In the genomic region with DNA sequence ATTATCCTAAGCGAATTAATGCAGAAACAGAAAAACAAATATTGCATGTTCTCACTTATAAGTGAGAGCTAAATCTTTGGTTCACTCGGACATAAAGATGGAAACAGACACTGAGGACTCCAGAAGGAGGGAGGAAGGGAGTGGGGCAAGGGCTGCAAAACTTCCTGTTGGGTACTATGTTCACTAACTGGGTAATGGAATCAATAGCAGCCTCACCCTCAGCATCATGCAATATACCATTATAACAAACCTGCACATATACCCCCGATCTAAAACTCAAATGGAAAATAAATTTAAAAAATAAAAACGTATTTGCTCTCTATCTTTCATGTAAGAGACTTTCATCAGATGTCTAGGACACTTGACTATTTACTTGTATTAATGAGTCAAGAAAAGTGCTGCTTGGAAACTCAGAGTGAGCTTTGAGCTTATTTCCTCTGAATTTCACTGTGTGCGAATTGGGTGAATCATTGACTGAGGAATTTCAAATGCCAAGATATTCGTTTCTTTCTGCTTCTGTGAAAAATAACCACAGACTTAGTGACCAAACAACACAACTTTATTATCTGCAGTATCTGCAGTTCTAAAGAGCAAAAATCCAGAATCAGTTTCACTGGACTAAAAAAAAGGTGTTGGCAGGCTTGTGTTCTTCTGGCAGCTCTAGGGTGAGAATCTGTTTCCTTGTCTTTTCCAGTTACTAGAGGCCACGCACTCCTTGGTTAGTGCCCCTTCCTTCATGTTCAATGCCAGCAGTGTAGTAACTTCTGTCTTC, we compare ENCODE assay signal across 13 cellular contexts. TPM values are rescaled to one million over a fixed set of nuclear protein-coding genes. Genes with fewer than 3 reads are reported as not detected.
A peak's percentile ranks its signal among the peaks of the same experiment; 100 is the strongest.
DNase-seq lines count a peak whose midpoint lies in the region; ATAC-seq, FAIRE-seq and TF ChIP-seq lines count a peak whose summit lies in the region.
"Had no signal": no experiment of that assay in that cellular context is flagged by ENCODE, and none has a peak within 500 bp of the region (broad histone marks: within the 10 kb centered on the region; RNA-seq: fewer than 3 reads in every experiment).

No MANE protein-coding gene starts in this region.

- H3K27me3 Mint-ChIP-seq in MCF 10A (ENCODE audit: insufficient read depth, unreplicated experiment) (no peaks in the 10 kb centered on the region), mesothelial cell of epicardium (ENCODE audit: low read depth) (no peaks in the 10 kb centered on the region)
- peaks cover 11% of the 10 kb centered on the region for H3K27me3 Mint-ChIP-seq in activated CD4-positive, alpha-beta T cell treated with anti-CD3 and anti-CD28 coated beads for 36 hours

- H3K4me1 ChIP-seq in mammary epithelial cell (ENCODE audit: insufficient read depth, low read length): peaks cover 31% of the 10 kb centered on the region

- 76% methylated on average over 7 of the region's 7 CpGs for WGBS in mammary epithelial cell (ENCODE audit: low coverage, missing lambda C conversion rate)

- no peaks in the 10 kb centered on the region for H3K36me3 ChIP-seq in mammary epithelial cell (ENCODE audit: insufficient read depth, low read length)
- no peaks in the 10 kb centered on the region for H3K36me3 ChIP-seq in kidney epithelial cell (ENCODE audit: control insufficient read depth, insufficient read depth, low read length)

- H2AFZ ChIP-seq in mammary epithelial cell (ENCODE audit: low read depth, low read length): peak overlapping the region; percentile 56

- in situ Hi-C loops in mammary epithelial cell (cut with MboI; ENCODE audit: low sequenced_read_pairs in 2 of 2): no loop called here
- in situ Hi-C loops in astrocyte of the cerebellum (cut with HindIII; ENCODE audit: low sequenced_read_pairs): no loop called here

- no peaks in the 10 kb centered on the region for H3K36me3 Mint-ChIP-seq in MCF 10A (ENCODE audit: insufficient read depth, unreplicated experiment)
- peaks cover 4% of the 10 kb centered on the region for H3K36me3 Mint-ChIP-seq in mesothelial cell of epicardium
- no peaks in the 10 kb centered on the region for H3K36me3 Mint-ChIP-seq in activated CD4-positive, alpha-beta T cell treated with anti-CD3 and anti-CD28 coated beads for 36 hours (ENCODE audit: low read depth)

- intact Hi-C loops in mammary epithelial cell (cut with micrococcal nuclease) (no loop called here), MCF 10A (cut with micrococcal nuclease) (no loop called here)
- intact Hi-C loops in activated CD4-positive, alpha-beta T cell treated with anti-CD3 and anti-CD28 coated beads for 36 hours (cut with DNase I, micrococcal nuclease): no loop called here

- peaks cover 4% of the 10 kb centered on the region for H3K9me3 Mint-ChIP-seq in MCF 10A (ENCODE audit: unreplicated experiment)
- H3K9me3 Mint-ChIP-seq in mesothelial cell of epicardium: peaks cover 26% of the 10 kb centered on the region
- H3K9me3 Mint-ChIP-seq in activated CD4-positive, alpha-beta T cell treated with anti-CD3 and anti-CD28 coated beads for 36 hours (ENCODE audit: low read depth): no peaks in the 10 kb centered on the region
- H3K9me3 Mint-ChIP-seq: activated CD4-positive, alpha-beta T cell treated with anti-CD3 and anti-CD28 coated beads, Interleukin-2, amount 10 ng/mL, durations not matched to agents 7 days and 5 days; activated naive CD4-positive, alpha-beta T cell treated with anti-CD3 and anti-CD28 coated beads, Interleukin-2, amount 50 U/mL, for 72 hours had no signal

- no peaks in the 10 kb centered on the region for H4K20me1 ChIP-seq in mammary epithelial cell (ENCODE audit: insufficient read depth, low read length)

- no peak for ATAC-seq in activated CD4-positive, alpha-beta T cell treated with anti-CD3 and anti-CD28 coated beads for 36 hours
- ATAC-seq: activated naive CD4-positive, alpha-beta T cell treated with anti-CD3 and anti-CD28 coated beads, Interleukin-2, amount 50 U/mL, for 72 hours had no signal

- BruUV-seq in mammary epithelial cell (replicated peaks; lab: Mats Ljungman, UMichigan): no TSS peak
- BruUV-seq in MCF 10A (replicated peaks; lab: Mats Ljungman, UMichigan): no TSS peak

- no peak overlapping the region for H3K4me3 ChIP-seq in mammary epithelial cell (replicated peaks in 1 of 3; ENCODE audit: insufficient read depth in 1 of 3, low read depth in 2 of 3, low read length in 3 of 3)
- no peak overlapping the region for H3K4me3 ChIP-seq in astrocyte of the cerebellum (ENCODE audit: low read depth, low read length)
- H3K4me3 ChIP-seq in kidney epithelial cell (ENCODE audit: low read depth, low read length): no peak overlapping the region

- H3K9ac ChIP-seq in mammary epithelial cell (ENCODE audit: insufficient read depth, low read length): no peak overlapping the region

- H3K27me3 ChIP-seq in mammary epithelial cell (ENCODE audit: insufficient read depth, low read length): no peaks in the 10 kb centered on the region
- H3K27me3 ChIP-seq in kidney epithelial cell (ENCODE audit: control insufficient read depth, insufficient read depth, low read length): no peaks in the 10 kb centered on the region

- H3K9me3 ChIP-seq in mammary epithelial cell (replicated peaks; ENCODE audit: insufficient read depth, low read length): peaks cover 1% of the 10 kb centered on the region

- no peak overlapping the region for H3K27ac Mint-ChIP-seq in MCF 10A (ENCODE audit: low read depth, unreplicated experiment)
- no peak overlapping the region for H3K27ac Mint-ChIP-seq in mesothelial cell of epicardium
- no peak overlapping the region for H3K27ac Mint-ChIP-seq in activated CD4-positive, alpha-beta T cell treated with anti-CD3 and anti-CD28 coated beads for 36 hours
- H3K27ac Mint-ChIP-seq: activated CD4-positive, alpha-beta T cell treated with anti-CD3 and anti-CD28 coated beads, Interleukin-2, amount 10 ng/mL, durations not matched to agents 7 days and 5 days; activated naive CD4-positive, alpha-beta T cell treated with anti-CD3 and anti-CD28 coated beads, Interleukin-2, amount 50 U/mL, for 72 hours had no signal

- no peak overlapping the region for H3K4me2 ChIP-seq in mammary epithelial cell (ENCODE audit: insufficient read depth, low read depth, low read length)

- no peak overlapping the region for H3K27ac ChIP-seq in mammary epithelial cell (ENCODE audit: insufficient read depth, low read depth, low read length)
- H3K27ac ChIP-seq: 22Rv1 had no signal

- no peak for TF ChIP-seq CTCF in mammary epithelial cell (conservative IDR thresholded peaks at IDR 0.05 in 1 of 2, IDR thresholded peaks at IDR 0.05 in 1 of 2; ENCODE audit: extremely low read depth in 1 of 2, insufficient read depth in 1 of 2, low read depth in 1 of 2, low read length in 2 of 2)
- TF ChIP-seq CTCF in MCF 10A (IDR thresholded peaks at IDR 0.05; ENCODE audit: unreplicated experiment): no peak
- TF ChIP-seq CTCF in astrocyte of the cerebellum (IDR thresholded peaks at IDR 0.05; ENCODE audit: low read depth, low read length, missing control alignments): no peak
- TF ChIP-seq CTCF in kidney epithelial cell (IDR thresholded peaks at IDR 0.05; ENCODE audit: insufficient read depth, low read length, poor library complexity, severe bottlenecking): no peak
- no peak for TF ChIP-seq CTCF in mesothelial cell of epicardium (IDR thresholded peaks at IDR 0.05; ENCODE audit: unreplicated experiment)

- no peaks in the 10 kb centered on the region for H3K79me2 ChIP-seq in mammary epithelial cell (ENCODE audit: insufficient read depth, low read length)

- DNase-seq in mammary epithelial cell (peak; percentile 82), MCF 10A (ENCODE audit: unreplicated experiment) (no peak), astrocyte of the cerebellum (ENCODE audit: low read depth) (peak; percentile 70), kidney epithelial cell (ENCODE audit: low read depth) (peak; percentile 59), urothelium cell line (ENCODE audit: low spot score) (peak; percentile 16), mesothelial cell of epicardium (ENCODE audit: low spot score in 2 of 2, unreplicated experiment in 2 of 2) (no peak), islet precursor cell (no peak)
- DNase-seq in activated CD4-positive, alpha-beta T cell treated with anti-CD3 and anti-CD28 coated beads for 36 hours: no peak
- DNase-seq: activated CD4-positive, alpha-beta T cell treated with anti-CD3 and anti-CD28 coated beads, Interleukin-2, amount 10 ng/mL, durations not matched to agents 7 days and 5 days; midbrain; stimulated activated CD4-positive, alpha-beta T cell treated with anti-CD3 and anti-CD28 coated beads, Interleukin-15, amount 100 ng/mL, for 24 hours had no signal

- H3K4me3 Mint-ChIP-seq in MCF 10A (ENCODE audit: unreplicated experiment) (no peak overlapping the region), mesothelial cell of epicardium (no peak overlapping the region)
- H3K4me3 Mint-ChIP-seq in activated CD4-positive, alpha-beta T cell treated with anti-CD3 and anti-CD28 coated beads for 36 hours: no peak overlapping the region
- H3K4me3 Mint-ChIP-seq: activated CD4-positive, alpha-beta T cell treated with anti-CD3 and anti-CD28 coated beads, Interleukin-2, amount 10 ng/mL, durations not matched to agents 7 days and 5 days had no signal

- CTCF ChIA-PET in mammary epithelial cell (lab: Charles Lee; ENCODE audit: low non-redundant PET): no interaction called here
- CTCF ChIA-PET in MCF 10A (lab: Yijun Ruan, JAX): interaction anchor here (1.8 kb wide), 1 partner anchor 15 kb away, joined by 4 read pairs; no protein-coding TSS in a partner anchor
- CTCF ChIA-PET in activated CD4-positive, alpha-beta T cell treated with anti-CD3 and anti-CD28 coated beads for 36 hours (lab: Charles Lee): interaction anchor here (1.5 kb wide), 1 partner anchor 11 kb away, joined by 3 read pairs; no protein-coding TSS in a partner anchor

- H3K4me1 Mint-ChIP-seq in MCF 10A (ENCODE audit: insufficient read depth, unreplicated experiment) (peaks cover 11% of the 10 kb centered on the region), mesothelial cell of epicardium (peaks cover 4% of the 10 kb centered on the region)
- H3K4me1 Mint-ChIP-seq in activated CD4-positive, alpha-beta T cell treated with anti-CD3 and anti-CD28 coated beads for 36 hours: no peaks in the 10 kb centered on the region
- H3K4me1 Mint-ChIP-seq: activated CD4-positive, alpha-beta T cell treated with anti-CD3 and anti-CD28 coated beads, Interleukin-2, amount 10 ng/mL, durations not matched to agents 7 days and 5 days had no signal

- POLR2A ChIA-PET in MCF 10A (lab: Yijun Ruan, JAX): no interaction called here
- POLR2A ChIA-PET in activated CD4-positive, alpha-beta T cell treated with anti-CD3 and anti-CD28 coated beads for 36 hours (lab: Charles Lee): no interaction called here

- dilution Hi-C loops in mammary epithelial cell (cut with HindIII; ENCODE audit: low sequenced_read_pairs): no loop called here

- no peak for FAIRE-seq in urothelium cell line (lab: Jason Lieb, UNC)

RNA-seq across cellular contexts. Expression of a gene that starts 18.4 kb away (rescaled TPM):
- total RNA-seq in mammary epithelial cell (not detected), MCF 10A (2022) (not detected in 2 replicates), kidney epithelial cell (0.21 TPM in 1 of 2 replicates, not detected in the other), mesothelial cell of epicardium (0.13 to 0.14 TPM in 2 of 3 replicates, not detected in the other)
- polyA plus RNA-seq in mammary epithelial cell: not detected
- polyA minus RNA-seq in mammary epithelial cell: not detected
- total RNA-seq in activated CD4-positive, alpha-beta T cell treated with anti-CD3 and anti-CD28 coated beads for 36 hours: not detected
- total RNA-seq: activated CD4-positive, alpha-beta T cell treated with anti-CD3 and anti-CD28 coated beads, Interleukin-2, amount 10 ng/mL, durations not matched to agents 7 days and 5 days; activated naive CD4-positive, alpha-beta T cell treated with anti-CD3 and anti-CD28 coated beads, Interleukin-2, amount 50 U/mL, for 72 hours had no signal

Comparison
In these comparisons a context has a peak if more than half of its experiments do, and no peak if none do; other contexts are left out.
1. DNase-seq: peak in mammary epithelial cell (single experiment), astrocyte of the cerebellum (single experiment), kidney epithelial cell (single experiment) and urothelium cell line (single experiment); none in MCF 10A (single experiment), mesothelial cell of epicardium (0 of 2), islet precursor cell (single experiment) and activated CD4-positive, alpha-beta T cell treated with anti-CD3 and anti-CD28 coated beads for 36 hours (single experiment).